Comparison of ENCODE assay signal across 20 cellular contexts in genomic region chr7:17620588-17620987, GRCh38.
DNase-seq lines count a peak whose midpoint lies in the region; ATAC-seq, FAIRE-seq and TF ChIP-seq lines count a peak whose summit lies in the region.
"Had no signal": no experiment of that assay in that cellular context is flagged by ENCODE, and none has a peak within 500 bp of the region (broad histone marks: within the 10 kb centered on the region; RNA-seq: fewer than 3 reads in every experiment).

No MANE protein-coding gene starts in this region.

- in situ Hi-C loops in HepG2 (cut with HindIII; ENCODE audit: extremely low pct_ligation_motif_present, low pct_unique_long_range_greater_than_20kb) (no loop called here), GM13976 (cut with MboI; ENCODE audit: low sequenced_read_pairs, unreplicated experiment) (no loop called here)

- H3K9me2 ChIP-seq in Karpas-422 (replicated peaks; ENCODE audit: insufficient read depth, low read length), result no peaks in the 10 kb centered on the region

- TF ChIP-seq POLR2A in HepG2 (IDR thresholded peaks at IDR 0.05; ENCODE audit: insufficient read depth in 1 of 2, low read depth in 2 of 2, low read length in 2 of 2), result no peak
- no peak for TF ChIP-seq POLR2A in right lobe of liver (IDR thresholded peaks at IDR 0.05)

- H3K27ac ChIP-seq in HepG2 (ENCODE audit: extremely low read length, insufficient read depth, low read length), result no peak overlapping the region
- H3K27ac ChIP-seq in right lobe of liver, result no peak overlapping the region
- no peak overlapping the region for H3K27ac ChIP-seq in osteoblast (ENCODE audit: low read depth, low read length)
- H3K27ac ChIP-seq in Karpas-422 (ENCODE audit: low read length), result no peak overlapping the region
- H3K27ac ChIP-seq: 22Rv1, A549, C4-2B had no signal

- DNase-seq in HepG2 (ENCODE audit: low spot score) (no peak), right lobe of liver (no peak), bronchial epithelial cell (ENCODE audit: low read depth) (peak; percentile 36), osteoblast (ENCODE audit: insufficient read length, low spot score, missing footprints) (no peak), Karpas-422 (no peak), GM13976 (ENCODE audit: low spot score) (no peak), NCI-H748 treated with DMSO at 0.1 percent for 48 hours (lab: John Stamatoyannopoulos, UW) (no peak)
- DNase-seq: AML-193; Caco-2; CD4-positive, alpha-beta T cell; GDM1; GOT3; H7; HFFc6 had no signal

- H3K9me3 ChIP-seq in HepG2 (ENCODE audit: low read length) (no peaks in the 10 kb centered on the region), right lobe of liver (no peaks in the 10 kb centered on the region), osteoblast (ENCODE audit: low read depth, low read length) (no peaks in the 10 kb centered on the region), Karpas-422 (ENCODE audit: low read length) (no peaks in the 10 kb centered on the region)
- H3K9me3 ChIP-seq: A549, Caco-2 had no signal

- no peak for TF ChIP-seq RAD21 in HepG2 (CRISPR knock-in tag; IDR thresholded peaks at IDR 0.05)

- no peaks in the 10 kb centered on the region for H4K20me1 ChIP-seq in HepG2 (ENCODE audit: insufficient read depth, low read length)
- no peaks in the 10 kb centered on the region for H4K20me1 ChIP-seq in osteoblast (ENCODE audit: insufficient read depth, low read length)
- H4K20me1 ChIP-seq in Karpas-422 (ENCODE audit: insufficient read depth, low read depth, low read length), result no peaks in the 10 kb centered on the region

- BruUV-seq in HepG2 (replicated peaks; lab: Mats Ljungman, UMichigan), result no TSS peak

- TF ChIP-seq CTCF in HepG2 (CRISPR knock-in tag; IDR thresholded peaks at IDR 0.05) (no peak), right lobe of liver (IDR thresholded peaks at IDR 0.05) (no peak), bronchial epithelial cell (IDR thresholded peaks at IDR 0.05; ENCODE audit: insufficient read depth, low read length, severe bottlenecking) (no peak), osteoblast (IDR thresholded peaks at IDR 0.05; ENCODE audit: extremely low read depth, low read depth, low read length) (no peak), GM13976 (IDR thresholded peaks at IDR 0.05; ENCODE audit: borderline replicate concordance, control extremely low read depth, extremely low read depth, insufficient read depth, missing control alignments) (no peak)

- 65% methylated on average over 2 of the region's 2 CpGs for WGBS in HepG2 (ENCODE audit: low lambda C conversion rate)
- WGBS in right lobe of liver (ENCODE audit: insufficient coverage, low coverage, low lambda C conversion rate, missing lambda C conversion rate), result 60% methylated on average over 2 of the region's 2 CpGs

- no peak overlapping the region for H3K9ac ChIP-seq in HepG2 (ENCODE audit: insufficient read depth, low read depth, low read length)
- no peak overlapping the region for H3K9ac ChIP-seq in Karpas-422 (ENCODE audit: low read length)

- intact Hi-C loops in HepG2 (cut with micrococcal nuclease; ENCODE audit: unreplicated experiment) (no loop called here), right lobe of liver (cut with DNase I) (no loop called here)

- ATAC-seq in HepG2 (no peak), right lobe of liver (no peak)
- ATAC-seq: A549, HCT116 had no signal

- H3K36me3 ChIP-seq in HepG2 (replicated peaks in 1 of 2; ENCODE audit: control insufficient read depth in 1 of 2, insufficient read depth in 2 of 2, low read length in 2 of 2), result no peaks in the 10 kb centered on the region
- no peaks in the 10 kb centered on the region for H3K36me3 ChIP-seq in right lobe of liver
- no peaks in the 10 kb centered on the region for H3K36me3 ChIP-seq in bronchial epithelial cell (ENCODE audit: control insufficient read depth, insufficient read depth, low read length)
- H3K36me3 ChIP-seq in osteoblast (ENCODE audit: insufficient read depth, low read length), result no peaks in the 10 kb centered on the region
- no peaks in the 10 kb centered on the region for H3K36me3 ChIP-seq in Karpas-422 (ENCODE audit: insufficient read depth, low read length)

- no peak overlapping the region for H3K4me3 ChIP-seq in HepG2 (replicated peaks in 1 of 3; ENCODE audit: insufficient read depth in 1 of 3, low read depth in 2 of 3, low read length in 3 of 3)
- H3K4me3 ChIP-seq in right lobe of liver, result no peak overlapping the region
- no peak overlapping the region for H3K4me3 ChIP-seq in bronchial epithelial cell (ENCODE audit: low read depth, low read length)
- H3K4me3 ChIP-seq in osteoblast (ENCODE audit: insufficient read depth, low read length), result no peak overlapping the region
- no peak overlapping the region for H3K4me3 ChIP-seq in Karpas-422 (ENCODE audit: low read length)
- H3K4me3 ChIP-seq: A549 had no signal

- H3K79me2 ChIP-seq in HepG2 (ENCODE audit: insufficient read depth, low read length) (no peaks in the 10 kb centered on the region), osteoblast (ENCODE audit: insufficient read depth, low read length) (no peaks in the 10 kb centered on the region), Karpas-422 (ENCODE audit: low read length) (no peaks in the 10 kb centered on the region)

- FAIRE-seq in HepG2 (lab: Jason Lieb, UNC) (no peak), bronchial epithelial cell (lab: Jason Lieb, UNC) (no peak)
- FAIRE-seq: A549, D721Med, HTR-8/SVneo had no signal

- no peak for TF ChIP-seq EP300 in HepG2 (IDR thresholded peaks at IDR 0.05; ENCODE audit: low read depth in 2 of 2, low read length in 2 of 2)
- no peak for TF ChIP-seq EP300 in HepG2 (CRISPR knock-in tag; IDR thresholded peaks at IDR 0.05; ENCODE audit: borderline replicate concordance)

- CTCF ChIA-PET in HepG2 (lab: Yijun Ruan, JAX; ENCODE audit: low intra/inter-chr PET ratio, low total read pairs), result no interaction called here

- H2AFZ ChIP-seq in HepG2 (ENCODE audit: low read length) (no peak overlapping the region), osteoblast (ENCODE audit: low read length) (peak overlapping the region; percentile 27), Karpas-422 (ENCODE audit: low read length) (no peak overlapping the region)

- H3K4me2 ChIP-seq in HepG2 (ENCODE audit: low read depth, low read length), result no peak overlapping the region
- H3K4me2 ChIP-seq in osteoblast (ENCODE audit: insufficient read depth, low read length), result no peak overlapping the region
- H3K4me2 ChIP-seq in Karpas-422 (ENCODE audit: low read depth, low read length, poor library complexity, severe bottlenecking), result no peak overlapping the region
- H3K4me2 ChIP-seq: A549 had no signal

- no peaks in the 10 kb centered on the region for H3K27me3 ChIP-seq in HepG2 (ENCODE audit: control insufficient read depth in 1 of 2, insufficient read depth in 2 of 2, low read length in 2 of 2)
- no peaks in the 10 kb centered on the region for H3K27me3 ChIP-seq in right lobe of liver
- no peaks in the 10 kb centered on the region for H3K27me3 ChIP-seq in bronchial epithelial cell (ENCODE audit: control insufficient read depth, insufficient read depth, low read length)
- H3K27me3 ChIP-seq in osteoblast (ENCODE audit: insufficient read depth, low read length), result no peaks in the 10 kb centered on the region
- 0 out of 2 replicates have a peak, but pooled peaks cover 2% of the 10 kb centered on the region for H3K27me3 ChIP-seq in Karpas-422 (ENCODE audit: low read length)

- H3K4me1 ChIP-seq in HepG2 (ENCODE audit: insufficient read depth, low read length), result peaks cover 38% of the 10 kb centered on the region
- H3K4me1 ChIP-seq in right lobe of liver, result peaks cover 0 to 22% (median 10%) of the 10 kb centered on the region in 4 donors
- peaks cover 22% of the 10 kb centered on the region for H3K4me1 ChIP-seq in osteoblast (ENCODE audit: insufficient read depth, low read length)
- H3K4me1 ChIP-seq in Karpas-422 (ENCODE audit: low read length), result no peaks in the 10 kb centered on the region

- POLR2A ChIA-PET in HepG2 (lab: Yijun Ruan, JAX), result interaction anchor here (1.9 kb wide), 1 partner anchor 12 kb away, joined by 5 read pairs; no protein-coding TSS in a partner anchor

TF ChIP-seq in HepG2, 621 proteins besides CTCF, POLR2A, EP300 and RAD21:
- no peak for TF ChIP-seq THYN1 (CRISPR knock-in tag; IDR thresholded peaks at IDR 0.05; ENCODE audit: borderline replicate concordance, low read depth)
- no peak for TF ChIP-seq ZNF547 (CRISPR knock-in tag; IDR thresholded peaks at IDR 0.05)
- no peak for TF ChIP-seq ELK4 (CRISPR knock-in tag; IDR thresholded peaks at IDR 0.05; ENCODE audit: borderline replicate concordance)
- peak; percentile 38 to 44; a peak in 1 of 4 replicates for TF ChIP-seq MAFK (conservative IDR thresholded peaks at IDR 0.05 in 1 of 2, IDR thresholded peaks at IDR 0.05 in 1 of 2; ENCODE audit: low read length in 2 of 2)
- TF ChIP-seq THRA (CRISPR knock-in tag; IDR thresholded peaks at IDR 0.05; ENCODE audit: borderline replicate concordance), result no peak
- peak; percentile 51; the same call in 1 of the 2 replicates for TF ChIP-seq MAFF (IDR thresholded peaks at IDR 0.05; ENCODE audit: low read depth, low read length)
- no peak for TF ChIP-seq ZNF616 (CRISPR knock-in tag; IDR thresholded peaks at IDR 0.05; ENCODE audit: low read depth)
- TF ChIP-seq NR2F1 (CRISPR knock-in tag; IDR thresholded peaks at IDR 0.05), result no peak
